In genomic region chr4:139024686-139025085, GRCh38 we compare ENCODE assay signal across 17 cellular contexts.
"Had no signal": no experiment of that assay in that cellular context is flagged by ENCODE, and none has a peak within 500 bp of the region (broad histone marks: within the 10 kb centered on the region; RNA-seq: fewer than 3 reads in every experiment).

No MANE protein-coding gene starts in this region.

- H3K27me3 ChIP-seq: cardiac muscle cell, colonic mucosa, heart right ventricle, sigmoid colon, spleen had no signal

- H3K9me3 Mint-ChIP-seq: activated CD8-positive, alpha-beta T cell treated with anti-CD3 and anti-CD28 coated beads for 36 hours; activated naive CD8-positive, alpha-beta T cell treated with anti-CD3 and anti-CD28 coated beads, Interleukin-2, amount 10 ng/mL, durations not matched to agents 7 days and 5 days; activated T-helper 2 cell treated with anti-CD3 and anti-CD28 coated beads, Interferon-gamma antibody, Interleukin-2, Interleukin-4, amounts not matched to agents 10 μg/mL and 5 μg/mL and 100 μg/mL, durations not matched to agents 14 hours and 24 hours and 36 hours; naive thymus-derived CD4-positive, alpha-beta T cell; stimulated activated naive B cell treated with anti-CD40 and anti-IgM and Interleukin-4, amounts not matched to agents 10 μg/mL and 1 μg/mL and 100 μg/mL, for 72 hours had no signal

- H3K27ac Mint-ChIP-seq: activated CD8-positive, alpha-beta T cell treated with anti-CD3 and anti-CD28 coated beads for 36 hours; activated naive CD8-positive, alpha-beta T cell treated with anti-CD3 and anti-CD28 coated beads, Interleukin-2, amount 10 ng/mL, durations not matched to agents 7 days and 5 days; activated T-helper 2 cell treated with anti-CD3 and anti-CD28 coated beads, Interferon-gamma antibody, Interleukin-2, Interleukin-4, amounts not matched to agents 10 μg/mL and 5 μg/mL and 100 μg/mL, durations not matched to agents 14 hours and 24 hours and 36 hours; naive thymus-derived CD4-positive, alpha-beta T cell had no signal

- H3K4me3 ChIP-seq: cardiac muscle cell, colonic mucosa, heart right ventricle, sigmoid colon, spleen had no signal

- ATAC-seq: activated CD8-positive, alpha-beta T cell treated with anti-CD3 and anti-CD28 coated beads for 36 hours; heart right ventricle; left ventricle myocardium superior; naive thymus-derived CD4-positive, alpha-beta T cell; stimulated activated naive B cell treated with anti-CD40 and anti-IgM and Interleukin-4, amounts not matched to agents 10 μg/mL and 1 μg/mL and 100 μg/mL, for 72 hours had no signal

- H3K27ac ChIP-seq: cardiac muscle cell, colonic mucosa, heart right ventricle, parathyroid adenoma, sigmoid colon, spleen had no signal

- H3K36me3 ChIP-seq: cardiac muscle cell, colonic mucosa, sigmoid colon had no signal

- H3K9me3 ChIP-seq: colonic mucosa, heart right ventricle, sigmoid colon, spleen had no signal

- H3K27me3 Mint-ChIP-seq: activated CD8-positive, alpha-beta T cell treated with anti-CD3 and anti-CD28 coated beads for 36 hours; activated naive CD8-positive, alpha-beta T cell treated with anti-CD3 and anti-CD28 coated beads, Interleukin-2, amount 10 ng/mL, durations not matched to agents 7 days and 5 days; naive thymus-derived CD4-positive, alpha-beta T cell; stimulated activated naive B cell treated with anti-CD40 and anti-IgM and Interleukin-4, amounts not matched to agents 10 μg/mL and 1 μg/mL and 100 μg/mL, for 72 hours had no signal

- H3K9ac ChIP-seq: parathyroid adenoma had no signal

- DNase-seq: activated CD4-positive, alpha-beta T cell treated with anti-CD3 and anti-CD28 coated beads for 48 hours; activated CD4-positive, CD25-positive, alpha-beta regulatory T cell; activated CD8-positive, alpha-beta T cell treated with anti-CD3 and anti-CD28 coated beads for 36 hours; activated naive CD4-positive, alpha-beta T cell treated with Interleukin-2 at 50 U/mL for 16 hours; activated naive CD8-positive, alpha-beta T cell treated with anti-CD3 and anti-CD28 coated beads, Interleukin-2, amount 10 ng/mL, durations not matched to agents 7 days and 5 days; activated T-cell treated with anti-CD3 and anti-CD28 coated beads, Interleukin-2, amount 50 U/mL, for 1 hour; colonic mucosa; heart right ventricle; left ventricle myocardium superior; naive thymus-derived CD4-positive, alpha-beta T cell; sigmoid colon; spleen; stimulated activated CD4-positive, alpha-beta T cell treated with anti-CD3 and anti-CD28 coated beads, Interleukin-4, amount 100 ng/mL, for 4 hours; stimulated activated naive B cell treated with anti-CD40 and anti-IgM and Interleukin-4, amounts not matched to agents 10 μg/mL and 1 μg/mL and 100 μg/mL, for 72 hours had no signal

- H3K4me1 ChIP-seq: colonic mucosa, parathyroid adenoma had no signal

- H3K4me3 Mint-ChIP-seq: activated CD8-positive, alpha-beta T cell treated with anti-CD3 and anti-CD28 coated beads for 36 hours; activated naive CD8-positive, alpha-beta T cell treated with anti-CD3 and anti-CD28 coated beads, Interleukin-2, amount 10 ng/mL, durations not matched to agents 7 days and 5 days; naive thymus-derived CD4-positive, alpha-beta T cell; stimulated activated naive B cell treated with anti-CD40 and anti-IgM and Interleukin-4, amounts not matched to agents 10 μg/mL and 1 μg/mL and 100 μg/mL, for 72 hours had no signal
